Comparison of ENCODE assay signal across 13 cellular contexts in genomic region chr17:6240001-6240400, GRCh38.
"Had no signal": no experiment of that assay in that cellular context is flagged by ENCODE, and none has a peak within 500 bp of the region (broad histone marks: within the 10 kb centered on the region; RNA-seq: fewer than 3 reads in every experiment).

No MANE protein-coding gene starts in this region.

- H3K4me1 ChIP-seq: sigmoid colon had no signal

- H3K36me3 Mint-ChIP-seq: naive thymus-derived CD4-positive, alpha-beta T cell had no signal

- H3K27ac ChIP-seq: sigmoid colon, skin epidermis had no signal

- H3K9me3 Mint-ChIP-seq: dendritic cell treated with granulocyte-macrophage colony-stimulating factor and Interleukin-4, amounts not matched to agents 40 ng/mL and 50 ng/mL, for 4 days; effector memory CD8-positive, alpha-beta T cell had no signal

- DNase-seq: effector memory CD8-positive, alpha-beta T cell; erythroblast; foreskin melanocyte; hippocampal formation; left colon; naive thymus-derived CD4-positive, alpha-beta T cell; posterior cingulate gyrus; sigmoid colon; stimulated activated CD4-positive, alpha-beta T cell treated with anti-CD3 and anti-CD28 coated beads, Interleukin-12 subunit alpha, Interleukin-12 subunit beta, amount 100 ng/mL, for 4 hours; stimulated activated naive CD4-positive, alpha-beta T cell treated with Interleukin-2 at 50 U/mL for 16 hours; trophoblast cell had no signal

- H3K4me3 Mint-ChIP-seq: dendritic cell treated with granulocyte-macrophage colony-stimulating factor and Interleukin-4, amounts not matched to agents 40 ng/mL and 50 ng/mL, for 4 days; effector memory CD8-positive, alpha-beta T cell; naive thymus-derived CD4-positive, alpha-beta T cell had no signal

- H3K36me3 ChIP-seq: sigmoid colon had no signal

- H3K9me3 ChIP-seq: sigmoid colon had no signal

- H3K4me1 Mint-ChIP-seq: naive thymus-derived CD4-positive, alpha-beta T cell had no signal

- H3K27ac Mint-ChIP-seq: dendritic cell treated with granulocyte-macrophage colony-stimulating factor and Interleukin-4, amounts not matched to agents 40 ng/mL and 50 ng/mL, for 4 days; effector memory CD8-positive, alpha-beta T cell had no signal

- H3K4me3 ChIP-seq: sigmoid colon, skin epidermis had no signal

- ATAC-seq: effector memory CD8-positive, alpha-beta T cell; left colon; naive thymus-derived CD4-positive, alpha-beta T cell had no signal
